In the genomic region with DNA sequence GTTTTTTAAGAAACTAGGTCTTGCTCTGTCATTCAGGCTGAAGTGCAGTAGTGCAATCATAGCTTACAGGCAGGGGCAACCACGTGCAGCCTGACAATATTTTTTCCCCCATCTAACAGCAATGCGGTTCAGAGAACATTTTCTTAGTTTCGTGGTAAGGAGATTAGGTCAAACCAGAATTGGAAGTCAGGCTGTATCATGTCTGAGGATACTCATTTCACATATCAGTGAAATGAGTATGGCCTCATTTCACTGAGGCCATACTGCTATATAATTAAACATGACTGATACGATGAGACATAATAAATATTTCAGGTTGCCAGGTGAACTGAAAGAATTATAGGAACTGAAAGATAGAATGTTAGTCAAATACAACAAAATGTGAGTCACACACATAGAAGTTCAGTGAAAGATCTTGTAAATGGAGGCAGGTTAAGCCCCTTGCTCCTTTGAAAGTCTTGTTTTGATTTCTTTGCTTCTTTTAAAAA, we compare ENCODE assay signal across 10 cellular contexts.
DNase-seq lines count a peak whose midpoint lies in the region; ATAC-seq lines count a peak whose summit lies in the region.
"Had no signal": no experiment of that assay in that cellular context is flagged by ENCODE, and none has a peak within 500 bp of the region (broad histone marks: within the 10 kb centered on the region; RNA-seq: fewer than 3 reads in every experiment).

No MANE protein-coding gene starts in this region.

- ATAC-seq in GM18519 (IDR thresholded peaks at IDR 0.05; ENCODE audit: low FRiP score, unreplicated experiment) (peak; percentile 93), GM21360 (IDR thresholded peaks at IDR 0.05; ENCODE audit: unreplicated experiment) (peak; percentile 87), HG02981 (IDR thresholded peaks at IDR 0.05; ENCODE audit: unreplicated experiment) (peak; percentile 81)
- ATAC-seq: WTC11 had no signal

- DNase-seq in OCI-M1 (lab: John Stamatoyannopoulos, UW) (peak; percentile 40), amygdala (lab: John Stamatoyannopoulos, UW) (no peak), NK-92 (lab: John Stamatoyannopoulos, UW; ENCODE audit: unreplicated experiment) (no peak), NCI-H2107 (lab: John Stamatoyannopoulos, UW) (no peak), DMS153 treated with DMSO at 0.1 percent for 48 hours (lab: John Stamatoyannopoulos, UW; ENCODE audit: unreplicated experiment) (no peak)
- DNase-seq: activated naive CD4-positive, alpha-beta T cell treated with anti-CD3 and anti-CD28 coated beads, Interleukin-2, amount 50 U/mL, for 16 hours had no signal
